ENCODE assay signal across 8 cellular contexts in genomic region chr11:112797653-112798293, GRCh38.
A peak's percentile ranks its signal among the peaks of the same experiment; 100 is the strongest.
DNase-seq lines count a peak whose midpoint lies in the region; FAIRE-seq and TF ChIP-seq lines count a peak whose summit lies in the region.

No MANE protein-coding gene starts in this region.

- H3K27me3 ChIP-seq in MG63 (no peaks in the 10 kb centered on the region), adrenal gland (no peaks in the 10 kb centered on the region)

- no peaks in the 10 kb centered on the region for H3K36me3 ChIP-seq in MG63
- no peaks in the 10 kb centered on the region for H3K36me3 ChIP-seq in adrenal gland (replicated peaks in 1 of 2)

- H3K4me3 ChIP-seq in MG63 (no peak overlapping the region), adrenal gland (no peak overlapping the region)

- FAIRE-seq in GM12891 (lab: Jason Lieb, UNC) = no peak

- intact Hi-C loops in adrenal gland (cut with DNase I) = loop anchor here in 1 of 2 donors (5.0 kb wide), 1 partner anchor 205 kb away; no protein-coding TSS in a partner anchor

- peak in 5 of 6 experiments; percentile 45 to 64 (median 50) for TF ChIP-seq CTCF in adrenal gland (IDR thresholded peaks at IDR 0.05)

- no peaks in the 10 kb centered on the region; the same call in 1 of the 2 replicates for H3K9me3 ChIP-seq in MG63
- H3K9me3 ChIP-seq in adrenal gland (replicated peaks in 1 of 3) = no peaks in the 10 kb centered on the region

- TF ChIP-seq POLR2A in GM12891 (IDR thresholded peaks at IDR 0.05; ENCODE audit: low read depth, low read length) (no peak), adrenal gland (IDR thresholded peaks at IDR 0.05) (no peak)

- DNase-seq in AG20443 (ENCODE audit: low spot score) = peak; percentile 54
- DNase-seq in GM12891 (ENCODE audit: insufficient read length, low spot score) = peak; percentile 29
- DNase-seq in MG63 = peak; percentile 54
- DNase-seq in adrenal gland = peak; percentile 52 to 83 (median 67)
- peak; percentile 91 for DNase-seq in left kidney (ENCODE audit: low read depth, low spot score)
- DNase-seq in effector CD8-positive, alpha-beta T cell (lab: John Stamatoyannopoulos, UW) = no peak
- no peak for DNase-seq in NCI-H226
- no peak for DNase-seq in NCI-H345 (lab: John Stamatoyannopoulos, UW)

- 61 to 72% (median 65%) methylated on average over 14 of the region's 14 CpGs for WGBS in adrenal gland, 4 donors

- no peak overlapping the region for H3K27ac ChIP-seq in adrenal gland

- no peaks in the 10 kb centered on the region for H3K4me1 ChIP-seq in adrenal gland (replicated peaks in 1 of 2)

TF ChIP-seq in GM12891, 5 proteins besides CTCF, POLR2A, EP300 and RAD21:
- no peak for TF ChIP-seq PAX5 (IDR thresholded peaks at IDR 0.05; ENCODE audit: insufficient read depth, low read length, severe bottlenecking)
- no peak for TF ChIP-seq POLR2AphosphoS5 (IDR thresholded peaks at IDR 0.05; ENCODE audit: low read depth, low read length)
- TF ChIP-seq POU2F2 (IDR thresholded peaks at IDR 0.05; ENCODE audit: low read depth, low read length) = no peak
- no peak for TF ChIP-seq TAF1 (IDR thresholded peaks at IDR 0.05; ENCODE audit: low read depth, low read length)
- no peak for TF ChIP-seq SPI1 (IDR thresholded peaks at IDR 0.05; ENCODE audit: low read depth, low read length)

Comparison
In these comparisons a context has a peak if more than half of its experiments do, and no peak if none do; other contexts are left out.
1. DNase-seq: peak in AG20443 (single experiment), GM12891 (single experiment), MG63 (single experiment), adrenal gland (7 of 7) and left kidney (single experiment); none in effector CD8-positive, alpha-beta T cell (single experiment), NCI-H226 (single experiment) and NCI-H345 (single experiment).